13 cellular contexts compared by ENCODE assay signal in genomic region chrX:47574609-47575325, GRCh38. TPM values are rescaled to one million over a fixed set of nuclear protein-coding genes. Genes with fewer than 3 reads are reported as not detected.
DNase-seq lines count a peak whose midpoint lies in the region; ATAC-seq, FAIRE-seq and TF ChIP-seq lines count a peak whose summit lies in the region.
"Had no signal": no experiment of that assay in that cellular context is flagged by ENCODE, and none has a peak within 500 bp of the region (broad histone marks: within the 10 kb centered on the region; RNA-seq: fewer than 3 reads in every experiment).

No MANE protein-coding gene starts in this region.

- H3K27me3 ChIP-seq in NT2/D1 (ENCODE audit: insufficient read depth, insufficient read length) (no peaks in the 10 kb centered on the region), ectodermal cell (ENCODE audit: control insufficient read depth, insufficient read depth, low read length, poor library complexity, severe bottlenecking) (no peaks in the 10 kb centered on the region), keratinocyte (ENCODE audit: control insufficient read depth, extremely low read depth, insufficient read depth, low read length) (no peaks in the 10 kb centered on the region), suprapubic skin (no peaks in the 10 kb centered on the region)

- no peak for FAIRE-seq in keratinocyte (lab: Jason Lieb, UNC)

- H2AFZ ChIP-seq in keratinocyte (ENCODE audit: control insufficient read depth, low read length) = no peak overlapping the region

- TF ChIP-seq POLR2A in suprapubic skin (IDR thresholded peaks at IDR 0.05) = no peak

- H3K4me3 ChIP-seq in NT2/D1 (ENCODE audit: insufficient read length, low read depth) (peak overlapping the region; percentile 41), ectodermal cell (ENCODE audit: insufficient read depth, low read depth, low read length) (peak overlapping the region; percentile 39), keratinocyte (ENCODE audit: control insufficient read depth in 2 of 3, extremely low read depth in 1 of 3, insufficient read depth in 2 of 3, low read depth in 1 of 3, low read length in 3 of 3) (peak overlapping the region; percentile 34 to 57 (median 38)), suprapubic skin (peak overlapping the region; percentile 34)

- H3K9me1 ChIP-seq in keratinocyte (ENCODE audit: control insufficient read depth, extremely low read depth, insufficient read depth, low read length) = no peaks in the 10 kb centered on the region

- no peaks in the 10 kb centered on the region for H3K79me2 ChIP-seq in keratinocyte (ENCODE audit: control insufficient read depth, insufficient read depth, low read length)

- H3K4me1 ChIP-seq in NT2/D1 (ENCODE audit: insufficient read depth, insufficient read length) = peaks cover 20% of the 10 kb centered on the region
- no peaks in the 10 kb centered on the region for H3K4me1 ChIP-seq in ectodermal cell (ENCODE audit: control insufficient read depth, insufficient read depth, low read length)
- H3K4me1 ChIP-seq in keratinocyte (ENCODE audit: control insufficient read depth, extremely low read depth, insufficient read depth, low read length) = peaks cover 11% of the 10 kb centered on the region
- peaks cover 14% of the 10 kb centered on the region for H3K4me1 ChIP-seq in suprapubic skin

- no peak overlapping the region for H3K27ac ChIP-seq in ectodermal cell (ENCODE audit: insufficient read depth, low read depth, low read length, poor library complexity, severe bottlenecking)
- no peak overlapping the region for H3K27ac ChIP-seq in keratinocyte (ENCODE audit: control insufficient read depth, insufficient read depth, low read length)
- H3K27ac ChIP-seq in suprapubic skin = no peak overlapping the region

- H3K9ac ChIP-seq in NT2/D1 (ENCODE audit: insufficient read length, low read depth) (peak overlapping the region; percentile 92), keratinocyte (ENCODE audit: control insufficient read depth, extremely low read depth, insufficient read depth, low read length) (peak overlapping the region; percentile 73)

- peaks cover 37% of the 10 kb centered on the region for H3K36me3 ChIP-seq in NT2/D1 (ENCODE audit: insufficient read depth, insufficient read length, low read length)
- no peaks in the 10 kb centered on the region for H3K36me3 ChIP-seq in ectodermal cell (ENCODE audit: control insufficient read depth, insufficient read depth, low read length)
- H3K36me3 ChIP-seq in keratinocyte (ENCODE audit: control insufficient read depth in 2 of 2, extremely low read depth in 1 of 2, insufficient read depth in 2 of 2, low read length in 2 of 2) = peaks cover 0 to 4% of the 10 kb centered on the region in 2 experiments
- H3K36me3 ChIP-seq in suprapubic skin = peaks cover 19% of the 10 kb centered on the region

- no peaks in the 10 kb centered on the region for H4K20me1 ChIP-seq in keratinocyte (ENCODE audit: control insufficient read depth, extremely low read depth, insufficient read depth, low read length)

- no peak for ATAC-seq in GM19395 (IDR thresholded peaks at IDR 0.05; ENCODE audit: unreplicated experiment)
- no peak for ATAC-seq in GM21737 (IDR thresholded peaks at IDR 0.05; ENCODE audit: unreplicated experiment)

- no peak for DNase-seq in NT2/D1 (ENCODE audit: low read depth, low spot score)
- no peak for DNase-seq in keratinocyte (ENCODE audit: low read depth, low spot score)
- peak in 1 of 2 donors; percentile 63 for DNase-seq in suprapubic skin (ENCODE audit: low spot score in 2 of 2)
- DNase-seq in activated effector memory CD4-positive, alpha-beta T cell treated with Interleukin-2 at 50 U/mL for 16 hours = no peak
- DNase-seq in SW 1271 (lab: John Stamatoyannopoulos, UW) = no peak
- DNase-seq: activated naive CD4-positive, alpha-beta T cell; Calu3; immature natural killer cell; NCI-H2171 had no signal

- H3K4me2 ChIP-seq in keratinocyte (ENCODE audit: control insufficient read depth, extremely low read depth, insufficient read depth, low read depth, low read length) = peak overlapping the region; percentile 60

- TF ChIP-seq EP300 in suprapubic skin (IDR thresholded peaks at IDR 0.05) = no peak

- H3K9me3 ChIP-seq in NT2/D1 (ENCODE audit: insufficient read depth, low read length) (no peaks in the 10 kb centered on the region), ectodermal cell (ENCODE audit: control insufficient read depth, low read length) (no peaks in the 10 kb centered on the region), keratinocyte (ENCODE audit: control insufficient read depth, low read depth, low read length) (peaks cover 2% of the 10 kb centered on the region), suprapubic skin (no peaks in the 10 kb centered on the region)

- dilution Hi-C loops in keratinocyte (cut with MboI; ENCODE audit: extremely low pct_ligation_motif_present, low sequenced_read_pairs) = no loop called here

- 41 to 42% methylated on average over 25 of the region's 25 CpGs for WGBS in ectodermal cell, 2 experiments
- 62% methylated on average over 14 of the region's 25 CpGs for WGBS in suprapubic skin

- TF ChIP-seq CTCF in keratinocyte (optimal IDR thresholded peaks at IDR 0.05 in 1 of 3, IDR thresholded peaks at IDR 0.05 in 1 of 3, conservative IDR thresholded peaks at IDR 0.05 in 1 of 3; ENCODE audit: extremely low read depth in 1 of 3, insufficient read depth in 2 of 3, low read length in 3 of 3) = no peak
- no peak for TF ChIP-seq CTCF in suprapubic skin (IDR thresholded peaks at IDR 0.05)

RNA-seq across cellular contexts. Expression of gene TIMP1, which starts 7.5 kb away (rescaled TPM):
- polyA plus RNA-seq in ectodermal cell (2013, experiment 1 of 4) = 66.8 TPM
- 81.5 TPM for polyA plus RNA-seq in ectodermal cell (2013, experiment 2 of 4)
- 69.9 TPM for polyA plus RNA-seq in ectodermal cell (2013, experiment 3 of 4)
- 88.3 TPM for polyA plus RNA-seq in ectodermal cell (2013, experiment 4 of 4)
- 151 to 328 TPM (median 162 TPM) in 3 replicates for polyA plus RNA-seq in keratinocyte
- 10.1 TPM for polyA plus RNA-seq in keratinocyte (2011; ENCODE audit: low read depth)
- 143 and 188 TPM in 2 replicates for polyA plus RNA-seq in keratinocyte (2011; cell fraction: cytosol; rRNA removed)
- polyA plus RNA-seq in keratinocyte (2011; cell fraction: nucleus; rRNA removed) = 127 and 170 TPM in 2 replicates
- 180 and 201 TPM in 2 replicates for polyA plus RNA-seq in keratinocyte (2012; ENCODE audit: low replicate concordance)
- polyA minus RNA-seq in keratinocyte = 329 to 825 TPM (median 346 TPM) in 3 replicates
- polyA minus RNA-seq in keratinocyte (2011; cell fraction: cytosol; rRNA and poly(A)+ RNA removed) = 340 TPM
- 88.3 and 93.9 TPM in 2 replicates for polyA minus RNA-seq in keratinocyte (2011; cell fraction: nucleus; rRNA and poly(A)+ RNA removed)
- total RNA-seq in suprapubic skin = 10 to 100 TPM; 37.7 to 94.2 (median 69.2) TPM

RNA-seq across cellular contexts. Expression of gene ARAF, which starts 13.8 kb away (rescaled TPM):
- polyA plus RNA-seq in ectodermal cell (2013, experiment 1 of 4) = 51.4 TPM
- polyA plus RNA-seq in ectodermal cell (2013, experiment 2 of 4) = 51.6 TPM
- 42.9 TPM for polyA plus RNA-seq in ectodermal cell (2013, experiment 3 of 4)
- 41.3 TPM for polyA plus RNA-seq in ectodermal cell (2013, experiment 4 of 4)
- 21.3 to 40.5 TPM (median 22.4 TPM) in 3 replicates for polyA plus RNA-seq in keratinocyte
- polyA plus RNA-seq in keratinocyte (2011; ENCODE audit: low read depth) = 5.6 TPM
- polyA plus RNA-seq in keratinocyte (2011; cell fraction: cytosol; rRNA removed) = 28.4 and 29.0 TPM in 2 replicates
- polyA plus RNA-seq in keratinocyte (2011; cell fraction: nucleus; rRNA removed) = 47.8 and 49.4 TPM in 2 replicates
- polyA plus RNA-seq in keratinocyte (2012; ENCODE audit: low replicate concordance) = 22.9 and 34.4 TPM in 2 replicates
- polyA minus RNA-seq in keratinocyte = 43.0 to 96.2 TPM (median 65.5 TPM) in 3 replicates
- polyA minus RNA-seq in keratinocyte (2011; cell fraction: cytosol; rRNA and poly(A)+ RNA removed) = 23.4 TPM
- 12.7 and 20.2 TPM in 2 replicates for polyA minus RNA-seq in keratinocyte (2011; cell fraction: nucleus; rRNA and poly(A)+ RNA removed)
- 10 to 100 TPM; 32.4 to 60.0 (median 42.2) TPM for total RNA-seq in suprapubic skin

RNA-seq across cellular contexts. Expression of gene SYN1, which starts 44.9 kb away (rescaled TPM):
- 4.4 TPM for polyA plus RNA-seq in ectodermal cell (2013, experiment 1 of 4)
- 2.7 TPM for polyA plus RNA-seq in ectodermal cell (2013, experiment 2 of 4)
- polyA plus RNA-seq in ectodermal cell (2013, experiment 3 of 4) = 2.8 TPM
- polyA plus RNA-seq in ectodermal cell (2013, experiment 4 of 4) = 2.5 TPM
- polyA plus RNA-seq in keratinocyte = 0.07 to 0.36 TPM in 2 of 3 replicates, not detected in the other
- polyA plus RNA-seq in keratinocyte (2011; ENCODE audit: low read depth) = 0.49 TPM
- polyA plus RNA-seq in keratinocyte (2011; cell fraction: cytosol; rRNA removed) = 0.34 and 0.56 TPM in 2 replicates
- 0.19 and 1.1 TPM in 2 replicates for polyA plus RNA-seq in keratinocyte (2011; cell fraction: nucleus; rRNA removed)
- polyA plus RNA-seq in keratinocyte (2012; ENCODE audit: low replicate concordance) = 0.85 and 1.2 TPM in 2 replicates
- 0.10 to 3.0 TPM in 2 of 3 replicates, not detected in the other for polyA minus RNA-seq in keratinocyte
- not detected for polyA minus RNA-seq in keratinocyte (2011; cell fraction: cytosol; rRNA and poly(A)+ RNA removed)
- polyA minus RNA-seq in keratinocyte (2011; cell fraction: nucleus; rRNA and poly(A)+ RNA removed) = 0.32 TPM in 1 of 2 replicates, not detected in the other
- total RNA-seq in suprapubic skin = 1 to 10 TPM in 1 of 4 donors, under 1 TPM in 2, not detected in 1; 0.34 to 2.2 (median 0.89) TPM
- total RNA-seq: HT-29 had no signal

RNA-seq across cellular contexts. Expression of gene CFP, which starts 55.0 kb away (rescaled TPM):
- 0.67 TPM for polyA plus RNA-seq in ectodermal cell (2013, experiment 1 of 4)
- 0.82 TPM for polyA plus RNA-seq in ectodermal cell (2013, experiment 2 of 4)
- 1.2 TPM for polyA plus RNA-seq in ectodermal cell (2013, experiment 3 of 4)
- 0.32 TPM for polyA plus RNA-seq in ectodermal cell (2013, experiment 4 of 4)
- 0.03 to 0.04 TPM in 2 of 3 replicates, not detected in the other for polyA plus RNA-seq in keratinocyte
- not detected for polyA plus RNA-seq in keratinocyte (2011; ENCODE audit: low read depth)
- not detected in 2 replicates for polyA plus RNA-seq in keratinocyte (2011; cell fraction: cytosol; rRNA removed)
- polyA plus RNA-seq in keratinocyte (2011; cell fraction: nucleus; rRNA removed) = 0.15 and 0.23 TPM in 2 replicates
- 0.35 TPM in 1 of 2 replicates, not detected in the other for polyA plus RNA-seq in keratinocyte (2012; ENCODE audit: low replicate concordance)
- 0.19 TPM in 1 of 3 replicates, not detected in the others for polyA minus RNA-seq in keratinocyte
- not detected for polyA minus RNA-seq in keratinocyte (2011; cell fraction: cytosol; rRNA and poly(A)+ RNA removed)
- polyA minus RNA-seq in keratinocyte (2011; cell fraction: nucleus; rRNA and poly(A)+ RNA removed) = 0.11 and 0.16 TPM in 2 replicates
- 1 to 10 TPM; 1.1 to 4.5 (median 2.4) TPM for total RNA-seq in suprapubic skin
